In genomic region chr20:33172781-33173180, GRCh38 we compare ENCODE assay signal across 28 cellular contexts. TPM values are rescaled to one million over a fixed set of nuclear protein-coding genes. Genes with fewer than 3 reads are reported as not detected.
A peak's percentile ranks its signal among the peaks of the same experiment; 100 is the strongest.
DNase-seq lines count a peak whose midpoint lies in the region; TF ChIP-seq lines count a peak whose summit lies in the region.
"Had no signal": no experiment of that assay in that cellular context is flagged by ENCODE, and none has a peak within 500 bp of the region (broad histone marks: within the 10 kb centered on the region; RNA-seq: fewer than 3 reads in every experiment).

No MANE protein-coding gene starts in this region.

- no peaks in the 10 kb centered on the region for H3K27me3 ChIP-seq in testis
- H3K27me3 ChIP-seq: esophagus muscularis mucosa, left lung, sigmoid colon had no signal

- H3K9me3 ChIP-seq in testis, result no peaks in the 10 kb centered on the region

- intact Hi-C loops in testis (cut with DNase I; ENCODE audit: low total_unique reads), result no loop called here

- no peaks in the 10 kb centered on the region for H3K4me1 ChIP-seq in testis
- H3K4me1 ChIP-seq: esophagus muscularis mucosa, gastrocnemius medialis, left lung, psoas muscle, sigmoid colon had no signal

- no peak overlapping the region for H3K4me3 ChIP-seq in testis
- H3K4me3 ChIP-seq: esophagus muscularis mucosa, gastrocnemius medialis, left lung, psoas muscle, sigmoid colon had no signal

- TF ChIP-seq CTCF in VCaP (conservative IDR thresholded peaks at IDR 0.05) (no peak), testis (IDR thresholded peaks at IDR 0.05) (no peak)

- DNase-seq in NCI-H1417 (lab: John Stamatoyannopoulos, UW) (peak in 2 of 3 experiments; percentile 17 to 87), NCI-H1417 treated with DMSO at 0.1 percent for 48 hours (lab: John Stamatoyannopoulos, UW) (no peak), NCI-H2029 (lab: John Stamatoyannopoulos, UW) (peak; percentile 86), testis (peak; percentile 39), GM19240 (ENCODE audit: insufficient read length, low spot score) (no peak), iPS-NIHi11 (ENCODE audit: low spot score) (no peak), SKM-1 (lab: John Stamatoyannopoulos, UW; ENCODE audit: unreplicated experiment) (no peak)
- DNase-seq: 8988T; activated CD8-positive, alpha-beta T cell treated with anti-CD3 and anti-CD28 coated beads, Interleukin-2, amount 10 ng/mL, durations not matched to agents 7 days and 5 days; anterior cingulate cortex; CD4-positive, CD25-positive, alpha-beta regulatory T cell; EL; gastrocnemius medialis; GOT3; HFFc6; left lung; NCI-H2081 treated with DMSO at 0.1 percent for 48 hours; psoas muscle; sigmoid colon; stimulated activated naive B cell treated with anti-CD40 and anti-IgM and Interleukin-4, amounts not matched to agents 10 μg/mL and 1 μg/mL and 100 μg/mL, for 72 hours had no signal

- H3K27ac ChIP-seq in VCaP (peak overlapping the region; percentile 62), testis (no peak overlapping the region)
- H3K27ac ChIP-seq: esophagus muscularis mucosa, gastrocnemius medialis, left lung, psoas muscle, RWPE1, sigmoid colon had no signal

- TF ChIP-seq POLR2A in testis (IDR thresholded peaks at IDR 0.05), result no peak

- no peaks in the 10 kb centered on the region for H3K36me3 ChIP-seq in testis (ENCODE audit: low read depth, missing control alignments)
- H3K36me3 ChIP-seq: esophagus muscularis mucosa, gastrocnemius medialis, left lung, sigmoid colon had no signal

- WGBS in testis, 2 donors, result 30 to 43% methylated on average over 7 of the region's 7 CpGs

RNA-seq across cellular contexts. Expression of gene BPIFA2, which starts 4.8 kb away (rescaled TPM):
- 1 to 10 TPM in 1 of 2 donors, not detected in 1; 1.4 TPM for total RNA-seq in testis
- polyA plus RNA-seq in testis (ENCODE audit: insufficient read depth, low read depth, low replicate concordance), result 1.3 TPM
- total RNA-seq: activated CD8-positive, alpha-beta T cell treated with anti-CD3 and anti-CD28 coated beads, Interleukin-2, amount 10 ng/mL, durations not matched to agents 7 days and 5 days; activated naive CD4-positive, alpha-beta T cell treated with anti-CD3 and anti-CD28 coated beads, Interleukin-2, amount 50 U/mL, for 72 hours; cardiac septum; CD4-positive, CD25-positive, alpha-beta regulatory T cell; gastrocnemius medialis; HFFc6; left lung; mesenteric fat pad; psoas muscle; sigmoid colon; T-helper 1 cell treated with Interleukin-12 subunit alpha and Interleukin-12 subunit beta and Interleukin-4 antibody, amounts not matched to agents 30 ng/mL and 1 ng/mL, for 36 hours; ureter had no signal
- polyA plus RNA-seq: CD4-positive, CD25-positive, alpha-beta regulatory T cell; psoas muscle had no signal

RNA-seq across cellular contexts. Expression of gene BPIFA3, which starts 44.4 kb away (rescaled TPM):
- 100 to 1,000 TPM in 1 of 2 donors, 10 to 100 TPM in 1; 30.7 to 106 TPM for total RNA-seq in testis
- polyA plus RNA-seq in testis (ENCODE audit: insufficient read depth, low read depth, low replicate concordance), result 147 TPM
- total RNA-seq: activated CD8-positive, alpha-beta T cell treated with anti-CD3 and anti-CD28 coated beads, Interleukin-2, amount 10 ng/mL, durations not matched to agents 7 days and 5 days; activated naive CD4-positive, alpha-beta T cell treated with anti-CD3 and anti-CD28 coated beads, Interleukin-2, amount 50 U/mL, for 72 hours; cardiac septum; CD4-positive, CD25-positive, alpha-beta regulatory T cell; esophagus muscularis mucosa; gastrocnemius medialis; HFFc6; left lung; mesenteric fat pad; psoas muscle; sigmoid colon; T-helper 1 cell treated with Interleukin-12 subunit alpha and Interleukin-12 subunit beta and Interleukin-4 antibody, amounts not matched to agents 30 ng/mL and 1 ng/mL, for 36 hours; ureter had no signal
- polyA plus RNA-seq: CD4-positive, CD25-positive, alpha-beta regulatory T cell; psoas muscle; sigmoid colon had no signal

Comparison
In these comparisons a context has a peak if more than half of its experiments do, and no peak if none do; other contexts are left out.
1. DNase-seq: peak in NCI-H1417 (2 of 3), NCI-H2029 (single experiment) and testis (single experiment); none in NCI-H1417 treated with DMSO at 0.1 percent for 48 hours (single experiment), GM19240 (single experiment), iPS-NIHi11 (single experiment) and SKM-1 (single experiment).